ENCODE assay signal across 9 cellular contexts in genomic region chr11:1760351-1761109, GRCh38. TPM values are rescaled to one million over a fixed set of nuclear protein-coding genes. Genes with fewer than 3 reads are reported as not detected.
A peak's percentile ranks its signal among the peaks of the same experiment; 100 is the strongest.
DNase-seq lines count a peak whose midpoint lies in the region; ATAC-seq and TF ChIP-seq lines count a peak whose summit lies in the region.
"Had no signal": no experiment of that assay in that cellular context is flagged by ENCODE, and none has a peak within 500 bp of the region (broad histone marks: within the 10 kb centered on the region; RNA-seq: fewer than 3 reads in every experiment).

No MANE protein-coding gene starts in this region.

- intact Hi-C loops in right lobe of liver (cut with DNase I): no loop called here

- DNase-seq in HT-29 (ENCODE audit: low spot score): peak; percentile 67
- peak; percentile 92 for DNase-seq in coronary artery (ENCODE audit: low spot score)
- DNase-seq in right lobe of liver: peak; percentile 84 to 90 (median 90)
- peak; percentile 91 for DNase-seq in superior temporal gyrus (ENCODE audit: extremely low spot score)
- no peak for DNase-seq in activated CD4-positive, alpha-beta T cell treated with anti-CD3 and anti-CD28 coated beads for 1 hour
- DNase-seq in DMS53 (lab: John Stamatoyannopoulos, UW): no peak
- no peak for DNase-seq in DMS153 treated with DMSO at 0.1 percent for 48 hours (lab: John Stamatoyannopoulos, UW; ENCODE audit: unreplicated experiment)
- DNase-seq in stimulated activated CD4-positive, alpha-beta T cell treated with anti-CD3 and anti-CD28 coated beads, Interleukin-2, amount 100 ng/mL, for 24 hours: no peak
- DNase-seq: NCI-H1436 had no signal

- TF ChIP-seq CTCF in coronary artery (IDR thresholded peaks at IDR 0.05) (no peak), right lobe of liver (IDR thresholded peaks at IDR 0.05) (no peak)

- H3K27ac ChIP-seq in coronary artery: peak overlapping the region; percentile 89 to 94
- H3K27ac ChIP-seq in right lobe of liver: peak overlapping the region; percentile 82 to 99 (median 97)

- peak overlapping the region; percentile 98 for H3K4me3 ChIP-seq in coronary artery
- H3K4me3 ChIP-seq in right lobe of liver: peak overlapping the region; percentile 79 to 98 (median 97)

- TF ChIP-seq POLR2A in right lobe of liver (IDR thresholded peaks at IDR 0.05): peak; percentile 37

- no peaks in the 10 kb centered on the region for H3K9me3 ChIP-seq in right lobe of liver

- peaks cover 7 to 50% (median 20%) of the 10 kb centered on the region in 4 donors for H3K36me3 ChIP-seq in right lobe of liver

- peaks cover 0 to 66% (median 35%) of the 10 kb centered on the region in 4 donors for H3K4me1 ChIP-seq in right lobe of liver

- ATAC-seq in right lobe of liver: peak; percentile 49 to 57 (median 52)

- WGBS in right lobe of liver (ENCODE audit: insufficient coverage, low coverage, low lambda C conversion rate, missing lambda C conversion rate): 8% methylated on average over 2 of the region's 23 CpGs

- no peaks in the 10 kb centered on the region for H3K27me3 ChIP-seq in right lobe of liver

RNA-seq across cellular contexts. Expression of gene CTSD, which starts 3.2 kb away (rescaled TPM):
- 1,063 and 1,119 TPM in 2 replicates for total RNA-seq in HT-29 (2014; rRNA removed; shearing (Covaris generic))
- 1,000 to 10,000 TPM in 3 of 6 experiments, 100 to 1,000 TPM in 3; 515 to 1,549 (median 1,009) TPM for total RNA-seq in right lobe of liver

RNA-seq across cellular contexts. Expression of gene IFITM10, which starts 10.1 kb away (rescaled TPM):
- total RNA-seq in HT-29 (2014; rRNA removed; shearing (Covaris generic)): 2.8 and 4.1 TPM in 2 replicates
- total RNA-seq in right lobe of liver: 10 to 100 TPM in 1 of 6 experiments, 1 to 10 TPM in 5; 1.3 to 11.4 (median 6.7) TPM

Comparison
In these comparisons a context has a peak if more than half of its experiments do, and no peak if none do; other contexts are left out.
1. DNase-seq: peak in HT-29 (single experiment), coronary artery (single experiment), right lobe of liver (3 of 3) and superior temporal gyrus (single experiment); none in activated CD4-positive, alpha-beta T cell treated with anti-CD3 and anti-CD28 coated beads for 1 hour (single experiment), DMS53 (single experiment), DMS153 treated with DMSO at 0.1 percent for 48 hours (single experiment) and stimulated activated CD4-positive, alpha-beta T cell treated with anti-CD3 and anti-CD28 coated beads, Interleukin-2, amount 100 ng/mL, for 24 hours (0 of 2).